ENCODE assay signal across 1 cellular context in the genomic region with DNA sequence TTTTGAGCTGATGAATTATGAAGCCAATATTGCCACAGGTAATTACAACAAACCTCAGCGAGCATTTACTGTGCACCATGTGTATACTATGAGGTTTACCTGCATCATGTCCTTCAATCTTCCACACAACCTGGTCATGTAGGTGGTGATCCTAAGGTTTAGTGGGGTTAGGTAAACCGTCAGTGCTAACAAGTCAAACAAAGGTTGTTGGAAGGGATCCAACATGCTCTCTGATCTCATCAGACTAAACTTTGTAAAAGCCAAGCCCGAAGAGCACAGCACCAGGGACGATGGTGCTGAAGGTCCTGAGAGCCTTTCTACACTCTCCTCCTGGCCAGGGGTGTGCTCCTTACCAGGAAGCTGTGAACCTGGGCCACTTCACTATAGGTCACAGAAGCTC.
TF ChIP-seq lines count a peak whose summit lies in the region.

No MANE protein-coding gene starts in this region.

TF ChIP-seq in H1, 55 proteins besides CTCF, POLR2A, EP300 and RAD21 (continued from another document):
- no peak for TF ChIP-seq NANOG (IDR thresholded peaks at IDR 0.05; ENCODE audit: insufficient read depth, low read depth, low read length, poor library complexity, severe bottlenecking)
- TF ChIP-seq RNF2 (IDR thresholded peaks at IDR 0.05; ENCODE audit: borderline replicate concordance, low read depth, low read length, missing control alignments, poor library complexity, severe bottlenecking) = no peak
- TF ChIP-seq ASH2L (IDR thresholded peaks at IDR 0.05; ENCODE audit: low read length) = no peak
- TF ChIP-seq CBX8 (IDR thresholded peaks at IDR 0.05; ENCODE audit: borderline replicate concordance, low read depth, low read length) = no peak
- TF ChIP-seq NRF1 (IDR thresholded peaks at IDR 0.05; ENCODE audit: low read depth, low read length) = no peak
- no peak for TF ChIP-seq SAP30 (IDR thresholded peaks at IDR 0.05; ENCODE audit: insufficient read depth, insufficient replicate concordance, low read length)
- TF ChIP-seq, protein P1, sequence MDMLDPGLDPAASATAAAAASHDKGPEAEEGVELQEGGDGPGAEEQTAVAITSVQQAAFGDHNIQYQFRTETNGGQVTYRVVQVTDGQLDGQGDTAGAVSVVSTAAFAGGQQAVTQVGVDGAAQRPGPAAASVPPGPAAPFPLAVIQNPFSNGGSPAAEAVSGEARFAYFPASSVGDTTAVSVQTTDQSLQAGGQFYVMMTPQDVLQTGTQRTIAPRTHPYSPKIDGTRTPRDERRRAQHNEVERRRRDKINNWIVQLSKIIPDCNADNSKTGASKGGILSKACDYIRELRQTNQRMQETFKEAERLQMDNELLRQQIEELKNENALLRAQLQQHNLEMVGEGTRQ (IDR thresholded peaks at IDR 0.05; ENCODE audit: low read length) = no peak
- no peak for TF ChIP-seq GTF2F1 (IDR thresholded peaks at IDR 0.05; ENCODE audit: borderline replicate concordance, low read depth, low read length)
- TF ChIP-seq HDAC2 (IDR thresholded peaks at IDR 0.05; ENCODE audit: borderline replicate concordance in 1 of 2, low read depth in 2 of 2, low read length in 2 of 2) = no peak
- TF ChIP-seq KDM5A (IDR thresholded peaks at IDR 0.05; ENCODE audit: low read length) = no peak
- TF ChIP-seq TBP (IDR thresholded peaks at IDR 0.05; ENCODE audit: low read depth, low read length) = no peak
- no peak for TF ChIP-seq TEAD4 (IDR thresholded peaks at IDR 0.05; ENCODE audit: low read depth, low read length)
- no peak for TF ChIP-seq CHD2 (IDR thresholded peaks at IDR 0.05; ENCODE audit: low read length)
- no peak for TF ChIP-seq RBBP5 (IDR thresholded peaks at IDR 0.05; ENCODE audit: borderline replicate concordance, low read depth, low read length)
